Comparison of ENCODE assay signal across 1 cellular context in genomic region chr17:50139950-50140885, GRCh38.
TF ChIP-seq lines count a peak whose summit lies in the region.

No MANE protein-coding gene starts in this region.

TF ChIP-seq in HepG2, 621 proteins besides CTCF, POLR2A, EP300 and RAD21 (continued from another document):
- TF ChIP-seq KIAA2018 (CRISPR knock-in tag; IDR thresholded peaks at IDR 0.05; ENCODE audit: borderline replicate concordance) (no peak), SALL2 (CRISPR knock-in tag; IDR thresholded peaks at IDR 0.05) (peak; percentile 61; the same call in 1 of the 2 replicates), RELA (CRISPR knock-in tag; IDR thresholded peaks at IDR 0.05) (no peak), PCBP2 (optimal IDR thresholded peaks at IDR 0.05; ENCODE audit: low read depth, low read length, poor library complexity, severe bottlenecking) (no peak), MYC (CRISPR knock-in tag; IDR thresholded peaks at IDR 0.05; ENCODE audit: borderline replicate concordance) (peak; percentile 49; the same call in 1 of the 2 replicates), ZNF704 (CRISPR knock-in tag; IDR thresholded peaks at IDR 0.05; ENCODE audit: borderline replicate concordance) (0 out of 2 replicates have a peak, but pooled peaks have one; percentile 30), ATF3 (CRISPR knock-in tag; IDR thresholded peaks at IDR 0.05) (no peak), ZNF724P (CRISPR knock-in tag; IDR thresholded peaks at IDR 0.05; ENCODE audit: borderline replicate concordance) (no peak), YY1 (IDR thresholded peaks at IDR 0.05; ENCODE audit: insufficient read depth, insufficient replicate concordance, low read depth, low read length) (peak; percentile 55), PRDM10 (CRISPR knock-in tag; IDR thresholded peaks at IDR 0.05; ENCODE audit: low read depth) (no peak), TGIF2 (CRISPR knock-in tag; IDR thresholded peaks at IDR 0.05) (peak; percentile 48; the same call in 1 of the 2 replicates)
TF ChIP-seq in HepG2: peak in this region for 62.
